ENCODE assay signal across 35 cellular contexts in genomic region chr19:34519602-34520001, GRCh38.
"Had no signal": no experiment of that assay in that cellular context is flagged by ENCODE, and none has a peak within 500 bp of the region (broad histone marks: within the 10 kb centered on the region; RNA-seq: fewer than 3 reads in every experiment).

No MANE protein-coding gene starts in this region.

- H3K36me3 ChIP-seq: adrenal gland, ascending aorta, brain microvascular endothelial cell, breast epithelium, cardiac muscle cell had no signal

- H3K9me3 ChIP-seq: adrenal gland, ascending aorta, body of pancreas, breast epithelium had no signal

- H3K27me3 ChIP-seq: ascending aorta, body of pancreas, brain microvascular endothelial cell, breast epithelium, cardiac muscle cell had no signal

- H3K27ac ChIP-seq: adrenal gland, ascending aorta, body of pancreas, brain microvascular endothelial cell, breast epithelium, cardiac muscle cell had no signal

- DNase-seq: activated effector memory CD4-positive, alpha-beta T cell treated with anti-CD3 and anti-CD28 coated beads, Interleukin-2, amount 50 U/mL, for 16 hours; activated effector memory CD4-positive, alpha-beta T cell treated with Interleukin-2 at 50 U/mL for 16 hours; activated gamma-delta T cell; activated gamma-delta T cell treated with Interleukin-2 at 50 U/mL for 16 hours; activated naive CD4-positive, alpha-beta T cell; activated naive CD4-positive, alpha-beta T cell treated with anti-CD3 and anti-CD28 coated beads for 36 hours; activated naive CD4-positive, alpha-beta T cell treated with anti-CD3 and anti-CD28 coated beads, Interleukin-2, amount 10 ng/mL, durations not matched to agents 7 days and 5 days; activated naive CD4-positive, alpha-beta T cell treated with anti-CD3 and anti-CD28 coated beads, Interleukin-2, amount 50 U/mL, for 16 hours; activated naive CD4-positive, alpha-beta T cell treated with Interleukin-2 at 50 U/mL for 16 hours; activated naive CD8-positive, alpha-beta T cell treated with anti-CD3 and anti-CD28 coated beads for 36 hours; activated naive CD8-positive, alpha-beta T cell treated with anti-CD3 and anti-CD28 coated beads, Interleukin-2, amount 10 ng/mL, durations not matched to agents 7 days and 5 days; activated naive CD8-positive, alpha-beta T cell treated with anti-CD3 and anti-CD28 coated beads, Interleukin-2, amount 50 U/mL, for 24 hours; activated T-cell treated with anti-CD3 and anti-CD28 coated beads for 4 hours; activated T-cell treated with anti-CD3 and anti-CD28 coated beads, Interleukin-2, amount 50 U/mL, for 1 hour; activated T-cell treated with anti-CD3 and anti-CD28 coated beads, Interleukin-2, amount 50 U/mL, for 24 hours; activated T-cell treated with anti-CD3 and anti-CD28 coated beads, Interleukin-2, amount 50 U/mL, for 4 hours; activated T-cell treated with anti-CD3 and anti-CD28 coated beads, Interleukin-2, amount 50 U/mL, for 48 hours; activated T-cell treated with anti-CD3 and anti-CD28 coated beads, Interleukin-2, amount 50 U/mL, for 72 hours; adrenal gland; amniotic stem cell; amygdala; anterior cingulate cortex; aorta; body of pancreas; brain microvascular endothelial cell; caudate nucleus; central memory CD4-positive, alpha-beta T cell; cerebellar nuclear complex had no signal

- H3K4me3 ChIP-seq: adrenal gland, ascending aorta, body of pancreas, breast epithelium, cardiac muscle cell had no signal

- H3K4me1 ChIP-seq: adrenal gland, ascending aorta, body of pancreas, breast epithelium had no signal

- FAIRE-seq: astrocyte, bronchial epithelial cell had no signal

- ATAC-seq: activated naive CD4-positive, alpha-beta T cell treated with anti-CD3 and anti-CD28 coated beads, Interleukin-2, amount 50 U/mL, for 72 hours; activated naive CD8-positive, alpha-beta T cell treated with anti-CD3 and anti-CD28 coated beads, Interleukin-2, amount 50 U/mL, for 24 hours; activated T-cell treated with anti-CD3 and anti-CD28 coated beads, Interleukin-2, amount 50 U/mL, for 4 hours; activated T-cell treated with anti-CD3 and anti-CD28 coated beads, Interleukin-2, amount 50 U/mL, for 72 hours; activated T-helper 17 cell treated with anti-CD3 and anti-CD28 coated beads, Interleukin-2, amount 50 U/mL, for 72 hours; body of pancreas had no signal
